Comparison of ENCODE assay signal across 17 cellular contexts in the genomic region with DNA sequence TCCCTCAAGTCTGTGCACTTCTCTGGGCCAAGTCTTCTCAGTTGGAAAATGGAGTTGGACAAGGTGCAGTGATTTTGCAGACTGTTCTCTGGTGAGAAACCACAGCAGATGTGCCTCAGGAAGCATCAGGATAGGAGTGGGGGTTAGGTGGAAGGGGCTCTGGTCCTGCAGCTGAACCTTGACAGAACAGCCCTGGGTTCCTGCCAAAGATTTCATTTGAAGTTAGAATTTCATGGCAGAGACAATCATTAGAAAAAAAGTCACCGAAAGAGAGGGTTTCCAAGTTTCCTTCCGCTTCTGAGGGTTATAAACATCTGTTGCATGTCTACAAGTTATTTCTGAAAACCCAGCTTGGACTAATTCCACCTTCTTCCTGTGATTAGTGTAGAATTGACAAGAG.
DNase-seq lines count a peak whose midpoint lies in the region; ATAC-seq, FAIRE-seq and TF ChIP-seq lines count a peak whose summit lies in the region.
"Had no signal": no experiment of that assay in that cellular context is flagged by ENCODE, and none has a peak within 500 bp of the region (broad histone marks: within the 10 kb centered on the region; RNA-seq: fewer than 3 reads in every experiment).

No MANE protein-coding gene starts in this region.

- intact Hi-C loops in K562 (cut with micrococcal nuclease) = no loop called here

- no peaks in the 10 kb centered on the region for H3K79me2 ChIP-seq in K562 (ENCODE audit: control insufficient read depth, insufficient read depth, low read length)

- H3K4me1 ChIP-seq in BLaER1 treated with 17β-estradiol and CSF1 and Interleukin-3, amounts not matched to agents 10 nM and 100 nM = peaks cover 29 to 85% (median 48%) of the 10 kb centered on the region in 10 experiments
- H3K4me1 ChIP-seq in HEK293 (ENCODE audit: control insufficient read depth, insufficient read depth, low read length) (no peaks in the 10 kb centered on the region), K562 (replicated peaks in 1 of 2; ENCODE audit: control insufficient read depth in 2 of 2, insufficient read depth in 2 of 2, low read length in 2 of 2) (peaks cover 0 to 4% of the 10 kb centered on the region in 2 experiments; a peak in 1 of 5 replicates)

- H3K27me3 ChIP-seq in BLaER1 treated with 17β-estradiol and CSF1 and Interleukin-3, amounts not matched to agents 10 nM and 100 nM = peaks cover 0 to 52% (median 26%) of the 10 kb centered on the region in 11 experiments; a peak in 18 of 22 replicates
- H3K27me3 ChIP-seq in K562 (ENCODE audit: control insufficient read depth in 2 of 2, insufficient read depth in 2 of 2, low read length in 2 of 2) = peaks cover 3 to 27% of the 10 kb centered on the region in 2 experiments; a peak in 2 of 5 replicates

- in situ Hi-C loops in K562 (cut with MboI) = no loop called here
- in situ Hi-C loops in G401 (cut with HindIII; ENCODE audit: low sequenced_read_pairs) = no loop called here

- TF ChIP-seq POLR2A in K562 (conservative IDR thresholded peaks at IDR 0.05) = no peak

- CTCF ChIA-PET in HEK293 (lab: Yijun Ruan, JAX) = no interaction called here
- CTCF ChIA-PET in K562 (lab: Yijun Ruan, JAX; ENCODE audit: low intra/inter-chr PET ratio) = no interaction called here

- no peak for ATAC-seq in K562
- ATAC-seq: GM23338, HCT116 had no signal

- BruUV-seq in K562 (replicated peaks; lab: Mats Ljungman, UMichigan) = no TSS peak

- no peaks in the 10 kb centered on the region for H3K9me1 ChIP-seq in K562 (ENCODE audit: control insufficient read depth, insufficient read depth, low read length)

- peaks cover 0 to 26% (median 0%) of the 10 kb centered on the region in 11 experiments; a peak in 2 of 22 replicates for H4K20me1 ChIP-seq in BLaER1 treated with 17β-estradiol and CSF1 and Interleukin-3, amounts not matched to agents 10 nM and 100 nM
- H4K20me1 ChIP-seq in K562 (replicated peaks; ENCODE audit: control insufficient read depth, insufficient read depth, low read length) = no peaks in the 10 kb centered on the region

- no peak overlapping the region for H3K4me3 ChIP-seq in BLaER1 treated with 17β-estradiol and CSF1 and Interleukin-3, amounts not matched to agents 10 nM and 100 nM
- no peak overlapping the region for H3K4me3 ChIP-seq in HEK293 (ENCODE audit: low read depth, low read length)
- no peak overlapping the region for H3K4me3 ChIP-seq in K562
- H3K4me3 ChIP-seq: GM23338 had no signal

- TF ChIP-seq CTCF in HEK293 (tag by site-specific recombination; IDR thresholded peaks at IDR 0.05) (no peak), K562 (IDR thresholded peaks at IDR 0.05 in 2 of 3, conservative IDR thresholded peaks at IDR 0.05 in 1 of 3; ENCODE audit: insufficient read depth in 2 of 3, low read depth in 1 of 3, low read length in 3 of 3) (no peak)

- TF ChIP-seq RAD21 in K562 (CRISPR knock-in tag; conservative IDR thresholded peaks at IDR 0.05 in 1 of 2, IDR thresholded peaks at IDR 0.05 in 1 of 2) = no peak

- no peak for FAIRE-seq in K562 (lab: Jason Lieb, UNC)
- FAIRE-seq: D721Med, G401.6, GM12892 had no signal

- H3K36me3 ChIP-seq in BLaER1 treated with 17β-estradiol and CSF1 and Interleukin-3, amounts not matched to agents 10 nM and 100 nM = no peaks in the 10 kb centered on the region
- H3K36me3 ChIP-seq in HEK293 (ENCODE audit: control insufficient read depth in 2 of 2, insufficient read depth in 1 of 2, low read length in 2 of 2) = no peaks in the 10 kb centered on the region
- no peaks in the 10 kb centered on the region for H3K36me3 ChIP-seq in K562 (ENCODE audit: control insufficient read depth, insufficient read depth, low read length)

- no peak for DNase-seq in K562 (ENCODE audit: extremely low read depth in 1 of 4, low spot score in 3 of 4)
- DNase-seq in G401 (ENCODE audit: low spot score) = no peak
- DNase-seq in HUDEP-2 (lab: John Stamatoyannopoulos, UW; ENCODE audit: unreplicated experiment in 76 of 76) = no peak
- DNase-seq in activated CD4-positive, alpha-beta T cell treated with anti-CD3 and anti-CD28 coated beads, Interleukin-2, amount 50 U/mL, for 48 hours = no peak
- DNase-seq: CD4-positive, alpha-beta T cell; CD8-positive, alpha-beta memory T cell; DMS 273 treated with DMSO at 0.1 percent for 48 hours; DMS79; H9; HFFc6 had no signal

- peak overlapping the region; percentile 35 to 83 (median 74) for H3K4me2 ChIP-seq in BLaER1 treated with 17β-estradiol and CSF1 and Interleukin-3, amounts not matched to agents 10 nM and 100 nM
- no peak overlapping the region for H3K4me2 ChIP-seq in K562 (ENCODE audit: insufficient read depth, low read length)
- H3K4me2 ChIP-seq: GM23338 had no signal

- no peaks in the 10 kb centered on the region for H3K9me3 ChIP-seq in BLaER1 treated with 17β-estradiol and CSF1 and Interleukin-3, amounts not matched to agents 10 nM and 100 nM (replicated peaks in 1 of 11)
- H3K9me3 ChIP-seq in HEK293 (ENCODE audit: control insufficient read depth, insufficient read depth, low read depth, low read length) (no peaks in the 10 kb centered on the region), K562 (replicated peaks; ENCODE audit: control insufficient read depth, insufficient read depth, low read depth, low read length) (no peaks in the 10 kb centered on the region)

- peak overlapping the region in 1 of 11 experiments; percentile 37; a peak in 1 of 22 replicates for H3K9ac ChIP-seq in BLaER1 treated with 17β-estradiol and CSF1 and Interleukin-3, amounts not matched to agents 10 nM and 100 nM
- no peak overlapping the region for H3K9ac ChIP-seq in K562 (ENCODE audit: insufficient read depth in 1 of 2, low read depth in 2 of 2, low read length in 2 of 2)

- no peak overlapping the region for H2AFZ ChIP-seq in K562 (ENCODE audit: low read depth, low read length)
- H2AFZ ChIP-seq: GM23338 had no signal

- no peak for TF ChIP-seq EP300 in K562 (IDR thresholded peaks at IDR 0.05; ENCODE audit: low read length)

- POLR2A ChIA-PET in HEK293 (lab: Yijun Ruan, JAX) = no interaction called here
- POLR2A ChIA-PET in K562 (lab: Yijun Ruan, JAX) = no interaction called here

- H3K27ac ChIP-seq in BLaER1 treated with 17β-estradiol and CSF1 and Interleukin-3, amounts not matched to agents 10 nM and 100 nM = peak overlapping the region in 7 of 11 experiments; percentile 6 to 66 (median 55); a peak in 10 of 22 replicates
- H3K27ac ChIP-seq in HEK293 (ENCODE audit: extremely low read depth, low read depth, low read length) = no peak overlapping the region
- no peak overlapping the region for H3K27ac ChIP-seq in K562 (ENCODE audit: extremely low read depth, low read depth, low read length)

- WGBS in K562 (ENCODE audit: insufficient coverage, low coverage, missing lambda C conversion rate) = 0% methylated on average over 2 of the region's 2 CpGs

TF ChIP-seq in HEK293, 187 proteins besides CTCF, POLR2A, EP300 and RAD21:
- TF ChIP-seq ZNF768 (tag by site-specific recombination; IDR thresholded peaks at IDR 0.05) (0 out of 2 replicates have a peak, but pooled peaks have one; percentile 18), SCRT2 (tag by site-specific recombination; IDR thresholded peaks at IDR 0.05) (0 out of 2 replicates have a peak, but pooled peaks have one; percentile 20), ZNF157 (tag by site-specific recombination; IDR thresholded peaks at IDR 0.05) (no peak)

TF ChIP-seq in K562, 482 proteins besides CTCF, POLR2A, EP300 and RAD21:
- TF ChIP-seq ZNF174 (CRISPR knock-in tag; IDR thresholded peaks at IDR 0.05) = no peak
- TF ChIP-seq RBM25 (IDR thresholded peaks at IDR 0.05; ENCODE audit: low read depth, low read length, severe bottlenecking) = peak; percentile 11
- no peak for TF ChIP-seq HOXB6 (CRISPR knock-in tag; IDR thresholded peaks at IDR 0.05; ENCODE audit: borderline replicate concordance)

Comparison
In these comparisons a context has a peak if more than half of its experiments do, and no peak if none do; other contexts are left out.
1. H3K27ac ChIP-seq: peak in BLaER1 treated with 17β-estradiol and CSF1 and Interleukin-3, amounts not matched to agents 10 nM and 100 nM (7 of 11); none in HEK293 (single experiment) and K562 (single experiment).